Comparison of ENCODE assay signal across 7 cellular contexts in the genomic region with DNA sequence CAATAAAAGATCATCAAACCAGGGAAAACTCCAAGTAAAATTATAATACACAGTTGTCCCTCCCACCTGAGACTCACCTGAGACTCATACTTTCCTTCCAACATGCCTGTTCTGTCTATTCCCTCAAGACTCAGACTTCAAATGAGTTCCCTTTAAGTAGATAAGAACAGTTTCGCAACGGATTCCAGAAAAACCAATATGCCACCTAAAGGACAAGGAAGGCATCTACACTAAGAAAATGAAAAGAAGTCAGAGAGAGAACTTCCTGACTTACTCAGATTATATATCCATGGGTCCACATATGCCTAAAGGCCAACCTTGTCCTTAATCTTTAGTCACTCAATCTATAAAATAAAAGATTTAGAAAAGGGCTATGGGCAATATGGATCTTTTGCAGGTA.
DNase-seq lines count a peak whose midpoint lies in the region; ATAC-seq, FAIRE-seq and TF ChIP-seq lines count a peak whose summit lies in the region.
"Not testable (repeated sequence)": the region's sequence is repeated elsewhere in the genome, so short reads cannot be mapped to it uniquely, and the experiment has no call there.

No MANE protein-coding gene starts in this region.

- intact Hi-C loops in PC-9 (cut with micrococcal nuclease; ENCODE audit: unreplicated experiment); K562 (cut with micrococcal nuclease); left lung (cut with DNase I): not testable (repeated sequence)

- not testable (repeated sequence) for H3K9ac ChIP-seq in K562 (ENCODE audit: insufficient read depth in 1 of 2, low read depth in 2 of 2, low read length in 2 of 2); endodermal cell (ENCODE audit: extremely low read depth, low read length, poor library complexity, severe bottlenecking)

- H3K9me3 ChIP-seq in PC-9 (ENCODE audit: insufficient read depth, low read depth); K562 (replicated peaks; ENCODE audit: control insufficient read depth, insufficient read depth, low read depth, low read length); endodermal cell (ENCODE audit: control insufficient read depth, low read length); left lung: not testable (repeated sequence)

- not testable (repeated sequence) for H3K9me1 ChIP-seq in K562 (ENCODE audit: control insufficient read depth, insufficient read depth, low read length)

- H3F3A ChIP-seq in PC-9 (ENCODE audit: insufficient read depth, low read depth), result not testable (repeated sequence)

- not testable (repeated sequence) for H3K79me2 ChIP-seq in PC-9 (ENCODE audit: low read depth); K562 (ENCODE audit: control insufficient read depth, insufficient read depth, low read length)

- no CpG with 5 or more reads among the region's 2 CpGs for WGBS in K562 (ENCODE audit: insufficient coverage, low coverage, missing lambda C conversion rate)
- no CpG with 5 or more reads among the region's 2 CpGs for WGBS in endodermal cell (ENCODE audit: insufficient coverage in 1 of 2, insufficient read length in 1 of 2), 2 experiments

- TF ChIP-seq POLR2A in K562 (conservative IDR thresholded peaks at IDR 0.05), result not testable (repeated sequence)

- H3K36me3 Mint-ChIP-seq in HFFc6 (ENCODE audit: low read depth); endodermal cell (ENCODE audit: low read depth); type B pancreatic cell: not testable (repeated sequence)

- FAIRE-seq in K562 (lab: Jason Lieb, UNC), result not testable (repeated sequence)

- not testable (repeated sequence) for H2AFZ ChIP-seq in PC-9; K562 (ENCODE audit: low read depth, low read length)

- H3K27ac Mint-ChIP-seq in HFFc6, endodermal cell, type B pancreatic cell: not testable (repeated sequence)

- H3K27ac ChIP-seq in C4-2B; PC-9; K562 (ENCODE audit: extremely low read depth, low read depth, low read length); endodermal cell (ENCODE audit: low read depth, low read length); left lung: not testable (repeated sequence)

- not testable (repeated sequence) for H4K20me1 ChIP-seq in PC-9 (ENCODE audit: insufficient read depth); K562 (replicated peaks; ENCODE audit: control insufficient read depth, insufficient read depth, low read length)

- not testable (repeated sequence) for H3K27me3 Mint-ChIP-seq in HFFc6 (ENCODE audit: insufficient read depth); endodermal cell (ENCODE audit: insufficient read depth); type B pancreatic cell

- not testable (repeated sequence) for H3K4me1 ChIP-seq in PC-9 (replicated peaks; ENCODE audit: insufficient read depth); K562 (replicated peaks in 1 of 2; ENCODE audit: control insufficient read depth in 2 of 2, insufficient read depth in 2 of 2, low read length in 2 of 2); endodermal cell (ENCODE audit: control insufficient read depth, insufficient read depth, low read length); left lung

- TF ChIP-seq RAD21 in K562 (CRISPR knock-in tag; conservative IDR thresholded peaks at IDR 0.05 in 1 of 2, IDR thresholded peaks at IDR 0.05 in 1 of 2), result not testable (repeated sequence)

- TF ChIP-seq CTCF in C4-2B (conservative IDR thresholded peaks at IDR 0.05) (peak; percentile 14; the same call in 1 of the 2 replicates), HFFc6 (IDR thresholded peaks at IDR 0.05) (peak; percentile 46), PC-9 (conservative IDR thresholded peaks at IDR 0.05) (peak; percentile 51), K562 (IDR thresholded peaks at IDR 0.05 in 2 of 3, conservative IDR thresholded peaks at IDR 0.05 in 1 of 3; ENCODE audit: insufficient read depth in 2 of 3, low read depth in 1 of 3, low read length in 3 of 3) (0 out of 6 replicates have a peak, but pooled peaks of 1 of the 3 experiments have one; percentile 9), endodermal cell (conservative IDR thresholded peaks at IDR 0.05) (peak; percentile 48), type B pancreatic cell (conservative IDR thresholded peaks at IDR 0.05) (peak; percentile 45)
- TF ChIP-seq CTCF in left lung (IDR thresholded peaks at IDR 0.05), result not testable (repeated sequence)

- DNase-seq in HFFc6; PC-9; K562 (ENCODE audit: extremely low read depth in 1 of 4, low spot score in 3 of 4); endodermal cell; left lung; type B pancreatic cell (ENCODE audit: extremely low spot score, unreplicated experiment): not testable (repeated sequence)

- not testable (repeated sequence) for H3K36me3 ChIP-seq in PC-9 (ENCODE audit: low read depth); K562 (ENCODE audit: control insufficient read depth, insufficient read depth, low read length); endodermal cell (ENCODE audit: control insufficient read depth, insufficient read depth, low read length); left lung

- not testable (repeated sequence) for H3K27me3 ChIP-seq in PC-9 (ENCODE audit: insufficient read depth, low read depth); K562 (ENCODE audit: control insufficient read depth in 2 of 2, insufficient read depth in 2 of 2, low read length in 2 of 2); endodermal cell (ENCODE audit: control insufficient read depth, insufficient read depth, low read length, poor library complexity, severe bottlenecking); left lung

- not testable (repeated sequence) for H3K9me3 Mint-ChIP-seq in HFFc6, endodermal cell, type B pancreatic cell

- not testable (repeated sequence) for H3K4me1 Mint-ChIP-seq in HFFc6 (ENCODE audit: low read depth); endodermal cell; type B pancreatic cell (ENCODE audit: unreplicated experiment)

- POLR2A ChIA-PET in PC-9 (lab: Charles Lee; ENCODE audit: unreplicated experiment); K562 (lab: Yijun Ruan, JAX): not testable (repeated sequence)

- ATAC-seq in K562, result peak; percentile 82
- peak; percentile 84 for ATAC-seq in left lung

- not testable (repeated sequence) for H3K9me2 ChIP-seq in PC-9 (ENCODE audit: insufficient read depth)

- BruUV-seq in PC-9 (replicated peaks; lab: Mats Ljungman, UMichigan); K562 (replicated peaks; lab: Mats Ljungman, UMichigan): not testable (repeated sequence)

- CTCF ChIA-PET in PC-9 (lab: Charles Lee); K562 (lab: Yijun Ruan, JAX; ENCODE audit: low intra/inter-chr PET ratio): not testable (repeated sequence)

- in situ Hi-C loops in K562 (cut with MboI), result not testable (repeated sequence)

- H3K4me3 Mint-ChIP-seq in HFFc6, endodermal cell, type B pancreatic cell: not testable (repeated sequence)

- not testable (repeated sequence) for H3K4me3 ChIP-seq in PC-9; K562; endodermal cell (ENCODE audit: low read length); left lung

- not testable (repeated sequence) for TF ChIP-seq EP300 in K562 (IDR thresholded peaks at IDR 0.05; ENCODE audit: low read length)

- H3K4me2 ChIP-seq in PC-9; K562 (ENCODE audit: insufficient read depth, low read length): not testable (repeated sequence)
